Comparison of ENCODE assay signal across 9 cellular contexts in the genomic region with DNA sequence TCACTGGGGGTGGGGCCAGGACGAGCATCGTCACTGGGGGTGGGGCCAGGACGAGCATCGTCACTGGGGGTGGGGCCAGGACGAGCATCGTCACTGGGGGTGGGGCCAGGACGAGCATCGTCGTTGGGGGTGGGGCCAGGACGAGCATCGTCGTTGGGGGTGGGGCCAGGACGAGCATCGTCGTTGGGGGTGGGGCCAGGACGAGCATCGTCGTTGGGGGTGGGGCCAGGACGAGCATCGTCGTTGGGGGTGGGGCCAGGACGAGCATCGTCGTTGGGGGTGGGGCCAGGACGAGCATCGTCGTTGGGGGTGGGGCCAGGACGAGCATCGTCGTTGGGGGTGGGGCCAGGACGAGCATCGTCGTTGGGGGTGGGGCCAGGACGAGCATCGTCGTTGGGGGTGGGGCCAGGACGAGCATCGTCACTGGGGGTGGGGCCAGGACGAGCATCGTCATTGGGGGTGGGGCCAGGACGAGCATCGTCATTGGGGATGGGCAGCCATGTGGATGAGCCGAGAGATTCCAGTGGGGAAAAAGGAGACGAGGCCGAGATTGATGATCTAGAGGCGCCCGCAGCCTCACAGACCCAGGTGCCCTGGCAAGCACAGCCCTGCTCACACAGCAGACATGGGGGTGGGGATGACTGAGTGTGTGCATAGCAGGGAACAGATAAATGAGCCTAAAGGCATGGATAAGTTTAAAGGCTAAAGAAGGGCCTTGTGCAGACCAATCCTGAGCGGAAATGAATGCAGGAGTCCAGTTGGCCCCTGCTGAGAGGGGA. TPM values are rescaled to one million over a fixed set of nuclear protein-coding genes. Genes with fewer than 3 reads are reported as not detected.
A peak's percentile ranks its signal among the peaks of the same experiment; 100 is the strongest.
DNase-seq lines count a peak whose midpoint lies in the region; ATAC-seq and TF ChIP-seq lines count a peak whose summit lies in the region.
"Not testable (repeated sequence)": the region's sequence is repeated elsewhere in the genome, so short reads cannot be mapped to it uniquely, and the experiment has no call there.
"Had no signal": no experiment of that assay in that cellular context is flagged by ENCODE, and none has a peak within 500 bp of the region (broad histone marks: within the 10 kb centered on the region; RNA-seq: fewer than 3 reads in every experiment).

No MANE protein-coding gene starts in this region.

- H3K27ac Mint-ChIP-seq in activated CD8-positive, alpha-beta T cell treated with anti-CD3 and anti-CD28 coated beads for 36 hours, result peak overlapping the region; percentile 95
- H3K27ac Mint-ChIP-seq in osteocyte (ENCODE audit: unreplicated experiment), result peak overlapping the region; percentile 93

- H3K79me1 ChIP-seq in IMR-90 (ENCODE audit: low read depth in 1 of 2, low read length in 2 of 2), result not testable (repeated sequence)

- peak overlapping the region; percentile 75 to 97; a peak in 3 of 4 replicates for H4K8ac ChIP-seq in IMR-90 (ENCODE audit: low read depth in 2 of 2, low read length in 2 of 2)

- H3F3A ChIP-seq in PC-9 (ENCODE audit: insufficient read depth, low read depth), result peaks cover 22% of the 10 kb centered on the region; the same call in 1 of the 2 replicates

- DNase-seq in Daoy (ENCODE audit: low read depth) (peak; percentile 67), IMR-90 (peak; percentile 71), PC-9 (peak in 1 of 2 experiments; percentile 52), heart left ventricle (peak in 1 of 5 donors; percentile 49)
- DNase-seq in activated CD8-positive, alpha-beta T cell treated with anti-CD3 and anti-CD28 coated beads for 36 hours, result peak; percentile 58
- DNase-seq in mammary epithelial cell; osteocyte (ENCODE audit: extremely low spot score, unreplicated experiment); vagina (ENCODE audit: extremely low spot score in 2 of 2): not testable (repeated sequence)

- H4K91ac ChIP-seq in IMR-90 (ENCODE audit: insufficient read depth, low read depth, low read length), result peak overlapping the region; percentile 23; the same call in 1 of the 2 replicates

- H3K36me3 ChIP-seq in IMR-90 (ENCODE audit: control insufficient read depth, insufficient read depth, low read length); PC-9 (ENCODE audit: low read depth); mammary epithelial cell (ENCODE audit: insufficient read depth, low read length); heart left ventricle; vagina: not testable (repeated sequence)

- H2BK5ac ChIP-seq in IMR-90 (ENCODE audit: low read depth, low read length, poor library complexity, severe bottlenecking), result not testable (repeated sequence)

- CTCF ChIA-PET in IMR-90 (lab: Yijun Ruan, JAX); PC-9 (lab: Charles Lee); mammary epithelial cell (lab: Charles Lee; ENCODE audit: low non-redundant PET): not testable (repeated sequence)
- CTCF ChIA-PET in activated CD8-positive, alpha-beta T cell treated with anti-CD3 and anti-CD28 coated beads for 36 hours (lab: Charles Lee), result interaction anchor here (0.6 kb wide), 1 partner anchor 24 kb away, joined by 3 read pairs; no protein-coding TSS in a partner anchor

- peak overlapping the region; percentile 4; the same call in 1 of the 2 replicates for H3K4ac ChIP-seq in IMR-90 (ENCODE audit: low read depth, low read length)

- not testable (repeated sequence) for TF ChIP-seq RAD21 in IMR-90 (IDR thresholded peaks at IDR 0.05; ENCODE audit: low read length)

- not testable (repeated sequence) for H3K4me1 ChIP-seq in IMR-90 (ENCODE audit: control insufficient read depth, insufficient read depth, low read length); vagina
- H3K4me1 ChIP-seq in PC-9 (replicated peaks; ENCODE audit: insufficient read depth) (peaks cover 17% of the 10 kb centered on the region), mammary epithelial cell (ENCODE audit: insufficient read depth, low read length) (peaks cover 13% of the 10 kb centered on the region), heart left ventricle (peaks cover 0 to 14% (median 2%) of the 10 kb centered on the region in 12 donors)

- not testable (repeated sequence) for H3K9me3 Mint-ChIP-seq in activated CD8-positive, alpha-beta T cell treated with anti-CD3 and anti-CD28 coated beads for 36 hours; osteocyte (ENCODE audit: unreplicated experiment)

- H3K9ac ChIP-seq in IMR-90 (ENCODE audit: low read depth, low read length), result not testable (repeated sequence)
- H3K9ac ChIP-seq in mammary epithelial cell (ENCODE audit: insufficient read depth, low read length), result peak overlapping the region; percentile 12

- ATAC-seq in IMR-90 (ENCODE audit: low read depth), result peak; percentile 21; the same call in 1 of the 2 replicates
- peak; percentile 35 for ATAC-seq in activated CD8-positive, alpha-beta T cell treated with anti-CD3 and anti-CD28 coated beads for 36 hours
- ATAC-seq in heart left ventricle, result peak in 1 of 4 donors; percentile 39

- H3K23ac ChIP-seq in IMR-90 (ENCODE audit: low read depth, low read length), result not testable (repeated sequence)

- intact Hi-C loops in IMR-90 (cut with micrococcal nuclease) (loop anchor here (2.0 kb wide), 1 partner anchor 62 kb away; a partner anchor contains a TSS), heart left ventricle (cut with DNase I) (loop anchor here in 1 of 10 donors (10.0 kb wide), 1 partner anchor 376 kb away; no protein-coding TSS in a partner anchor)
- intact Hi-C loops in PC-9 (cut with micrococcal nuclease; ENCODE audit: unreplicated experiment); activated CD8-positive, alpha-beta T cell treated with anti-CD3 and anti-CD28 coated beads for 36 hours (cut with micrococcal nuclease); mammary epithelial cell (cut with micrococcal nuclease); vagina (cut with DNase I): not testable (repeated sequence)

- peak overlapping the region; percentile 31 for H2AK9ac ChIP-seq in IMR-90 (replicated peaks; ENCODE audit: low read depth, low read length, poor library complexity)

- BruUV-seq in IMR-90 (replicated peaks; lab: Mats Ljungman, UMichigan), result not testable (repeated sequence)
- BruUV-seq in PC-9 (replicated peaks; lab: Mats Ljungman, UMichigan) (TSS peak; percentile 98), mammary epithelial cell (replicated peaks; lab: Mats Ljungman, UMichigan) (TSS peak; percentile 54)

- not testable (repeated sequence) for H2AK5ac ChIP-seq in IMR-90 (ENCODE audit: low read depth, low read length)

- H2AFZ ChIP-seq in IMR-90 (replicated peaks; ENCODE audit: low read length, poor library complexity), result peak overlapping the region; percentile 88
- peak overlapping the region; percentile 79 for H2AFZ ChIP-seq in PC-9
- H2AFZ ChIP-seq in mammary epithelial cell (ENCODE audit: low read depth, low read length), result peak overlapping the region; percentile 95

- H2BK15ac ChIP-seq in IMR-90 (ENCODE audit: low read depth, low read length), result peak overlapping the region; percentile 43; the same call in 1 of the 3 replicates

- in situ Hi-C loops in IMR-90 (cut with MboI; ENCODE audit: low sequenced_read_pairs); mammary epithelial cell (cut with MboI; ENCODE audit: low sequenced_read_pairs in 2 of 2): not testable (repeated sequence)

- not testable (repeated sequence) for H3K9me2 ChIP-seq in PC-9 (ENCODE audit: insufficient read depth)

- H3K4me3 ChIP-seq in IMR-90 (ENCODE audit: insufficient read depth, low read depth, low read length), result peak overlapping the region; percentile 10; the same call in 1 of the 2 replicates
- peak overlapping the region; percentile 40; the same call in 1 of the 2 replicates for H3K4me3 ChIP-seq in PC-9
- peak overlapping the region in 1 of 3 experiments; percentile 43 for H3K4me3 ChIP-seq in mammary epithelial cell (replicated peaks in 1 of 3; ENCODE audit: insufficient read depth in 1 of 3, low read depth in 2 of 3, low read length in 3 of 3)
- peak overlapping the region in 7 of 12 donors; percentile 20 to 53 (median 33) for H3K4me3 ChIP-seq in heart left ventricle
- H3K4me3 ChIP-seq in vagina, result peak overlapping the region; percentile 16 to 30

- peaks cover 35% of the 10 kb centered on the region for H3K4me1 Mint-ChIP-seq in activated CD8-positive, alpha-beta T cell treated with anti-CD3 and anti-CD28 coated beads for 36 hours (ENCODE audit: low read depth)
- peaks cover 10% of the 10 kb centered on the region for H3K4me1 Mint-ChIP-seq in osteocyte (ENCODE audit: unreplicated experiment)

- H4K20me1 ChIP-seq in IMR-90 (ENCODE audit: insufficient read depth, low read length); PC-9 (ENCODE audit: insufficient read depth); mammary epithelial cell (ENCODE audit: insufficient read depth, low read length): not testable (repeated sequence)

- not testable (repeated sequence) for H3K36me3 Mint-ChIP-seq in activated CD8-positive, alpha-beta T cell treated with anti-CD3 and anti-CD28 coated beads for 36 hours (ENCODE audit: low read depth); osteocyte (ENCODE audit: unreplicated experiment)

- peaks cover 14% of the 10 kb centered on the region for H3K27me3 Mint-ChIP-seq in activated CD8-positive, alpha-beta T cell treated with anti-CD3 and anti-CD28 coated beads for 36 hours
- peaks cover 34% of the 10 kb centered on the region for H3K27me3 Mint-ChIP-seq in osteocyte (ENCODE audit: unreplicated experiment)

- dilution Hi-C loops in IMR-90 (cut with HindIII; ENCODE audit: low sequenced_read_pairs, unreplicated experiment); mammary epithelial cell (cut with HindIII; ENCODE audit: low sequenced_read_pairs): not testable (repeated sequence)

- H3K18ac ChIP-seq in IMR-90 (ENCODE audit: low read depth, low read length), result not testable (repeated sequence)

- peak overlapping the region; percentile 76 for H3K14ac ChIP-seq in IMR-90 (replicated peaks; ENCODE audit: low read depth, low read length)

- H3K27ac ChIP-seq in IMR-90 (ENCODE audit: insufficient read depth, low read length) (0 out of 2 replicates have a peak overlapping the region, but pooled peaks have one; percentile 4), PC-9 (peak overlapping the region; percentile 77), mammary epithelial cell (ENCODE audit: insufficient read depth, low read depth, low read length) (peak overlapping the region; percentile 72), heart left ventricle (peak overlapping the region in 3 of 12 donors; percentile 28 to 46 (median 30))
- not testable (repeated sequence) for H3K27ac ChIP-seq in vagina

- not testable (repeated sequence) for TF ChIP-seq CTCF in IMR-90 (conservative IDR thresholded peaks at IDR 0.05; ENCODE audit: low read depth, low read length); PC-9 (conservative IDR thresholded peaks at IDR 0.05); activated CD8-positive, alpha-beta T cell treated with anti-CD3 and anti-CD28 coated beads for 36 hours (IDR thresholded peaks at IDR 0.05); mammary epithelial cell (conservative IDR thresholded peaks at IDR 0.05 in 1 of 2, IDR thresholded peaks at IDR 0.05 in 1 of 2; ENCODE audit: extremely low read depth in 1 of 2, insufficient read depth in 1 of 2, low read depth in 1 of 2, low read length in 2 of 2); heart left ventricle (IDR thresholded peaks at IDR 0.05); osteocyte (IDR thresholded peaks at IDR 0.05); vagina (IDR thresholded peaks at IDR 0.05)

- H3K79me2 ChIP-seq in PC-9 (ENCODE audit: low read depth); mammary epithelial cell (ENCODE audit: insufficient read depth, low read length): not testable (repeated sequence)

- not testable (repeated sequence) for H3K56ac ChIP-seq in IMR-90 (ENCODE audit: extremely low read depth, insufficient read depth, low read length)

- WGBS in IMR-90 (ENCODE audit: extremely low coverage in 2 of 2, insufficient read length in 1 of 2), 2 experiments, result 31% methylated on average over 7 of the region's 48 CpGs; no CpG with 5 or more reads in 1 of the 2 experiments
- 26% methylated on average over 6 of the region's 48 CpGs for WGBS in mammary epithelial cell (ENCODE audit: low coverage, missing lambda C conversion rate)
- 12 to 28% (median 13%) methylated on average over 15 to 29 of the region's 48 CpGs for WGBS in heart left ventricle, 4 donors

- not testable (repeated sequence) for TF ChIP-seq POLR2A in IMR-90 (IDR thresholded peaks at IDR 0.05; ENCODE audit: low read depth, low read length); heart left ventricle (IDR thresholded peaks at IDR 0.05); vagina (IDR thresholded peaks at IDR 0.05)

- peak overlapping the region; percentile 27 for H3K4me2 ChIP-seq in IMR-90 (ENCODE audit: low read depth, low read length)
- H3K4me2 ChIP-seq in PC-9, result peak overlapping the region; percentile 76
- peak overlapping the region; percentile 83 for H3K4me2 ChIP-seq in mammary epithelial cell (ENCODE audit: insufficient read depth, low read depth, low read length)

- H4K5ac ChIP-seq in IMR-90 (ENCODE audit: low read depth, low read length), result peak overlapping the region; percentile 14; the same call in 1 of the 2 replicates

- H3K4me3 Mint-ChIP-seq in activated CD8-positive, alpha-beta T cell treated with anti-CD3 and anti-CD28 coated beads for 36 hours, result peak overlapping the region; percentile 79
- H3K4me3 Mint-ChIP-seq in osteocyte (ENCODE audit: unreplicated experiment), result peak overlapping the region; percentile 68

- H2BK20ac ChIP-seq in IMR-90 (ENCODE audit: low read depth, low read length), result not testable (repeated sequence)

- POLR2A ChIA-PET in IMR-90 (lab: Charles Lee; ENCODE audit: unreplicated experiment); PC-9 (lab: Charles Lee; ENCODE audit: unreplicated experiment): not testable (repeated sequence)
- POLR2A ChIA-PET in activated CD8-positive, alpha-beta T cell treated with anti-CD3 and anti-CD28 coated beads for 36 hours (lab: Charles Lee), result interaction anchor here (1.1 to 1.4 kb wide), 2 partner anchors 16 to 59 kb away, joined by 4 read pairs; no protein-coding TSS in a partner anchor

- H3K9me3 ChIP-seq in IMR-90 (ENCODE audit: control insufficient read depth, insufficient read depth, low read length); PC-9 (ENCODE audit: insufficient read depth, low read depth); mammary epithelial cell (replicated peaks; ENCODE audit: insufficient read depth, low read length); heart left ventricle; vagina: not testable (repeated sequence)

- H3K9me1 ChIP-seq in IMR-90 (ENCODE audit: insufficient read depth, low read length), result not testable (repeated sequence)

- peak overlapping the region; percentile 3; the same call in 1 of the 2 replicates for H2BK120ac ChIP-seq in IMR-90 (ENCODE audit: low read depth, low read length)

- H3K27me3 ChIP-seq in IMR-90 (ENCODE audit: control insufficient read depth, insufficient read depth, low read length); PC-9 (ENCODE audit: insufficient read depth, low read depth); mammary epithelial cell (ENCODE audit: insufficient read depth, low read length); vagina: not testable (repeated sequence)
- H3K27me3 ChIP-seq in heart left ventricle, result peaks cover 0 to 29% (median 14%) of the 10 kb centered on the region in 9 donors

RNA-seq across cellular contexts. Expression of a gene that starts 13.6 kb away (rescaled TPM):
- not detected in 2 replicates for total RNA-seq in Daoy (2014; rRNA removed; shearing (Covaris generic))
- not detected in 2 replicates for total RNA-seq in IMR-90 (2012; rRNA removed)
- polyA plus RNA-seq in IMR-90 (2012; rRNA removed), result not detected in 2 replicates
- not detected in 2 replicates for polyA plus RNA-seq in IMR-90 (2012; cell fraction: cytosol; rRNA removed)
- not detected in 2 replicates for polyA plus RNA-seq in IMR-90 (2012; cell fraction: nucleus; rRNA removed; ENCODE audit: low replicate concordance)
- not detected in 2 replicates for total RNA-seq in PC-9 (2021)
- not detected for total RNA-seq in activated CD8-positive, alpha-beta T cell treated with anti-CD3 and anti-CD28 coated beads for 36 hours
- total RNA-seq in mammary epithelial cell, result not detected
- not detected for polyA plus RNA-seq in mammary epithelial cell
- not detected for polyA minus RNA-seq in mammary epithelial cell
- not detected for total RNA-seq in heart left ventricle
- polyA plus RNA-seq in heart left ventricle, result not detected
- total RNA-seq in osteocyte, result not detected in 2 replicates
- total RNA-seq in vagina, result not detected
- total RNA-seq: lower leg skin had no signal

RNA-seq across cellular contexts. Expression of a gene that starts 30.0 kb away (rescaled TPM):
- not detected in 2 replicates for total RNA-seq in Daoy (2014; rRNA removed; shearing (Covaris generic))
- total RNA-seq in IMR-90 (2012; rRNA removed) (not detected in 2 replicates), PC-9 (2021) (not detected in 2 replicates), mammary epithelial cell (not detected), heart left ventricle (not detected), osteocyte (not detected in 2 replicates), vagina (not detected)
- polyA plus RNA-seq in IMR-90 (2012; rRNA removed) (not detected in 2 replicates), mammary epithelial cell (not detected), heart left ventricle (not detected)
- polyA plus RNA-seq in IMR-90 (2012; cell fraction: cytosol; rRNA removed), result not detected in 2 replicates
- not detected in 2 replicates for polyA plus RNA-seq in IMR-90 (2012; cell fraction: nucleus; rRNA removed; ENCODE audit: low replicate concordance)
- total RNA-seq in activated CD8-positive, alpha-beta T cell treated with anti-CD3 and anti-CD28 coated beads for 36 hours, result not detected
- not detected for polyA minus RNA-seq in mammary epithelial cell
- total RNA-seq: lower leg skin had no signal

RNA-seq across cellular contexts. Expression of a gene that starts 44.1 kb away (rescaled TPM):
- total RNA-seq in Daoy (2014; rRNA removed; shearing (Covaris generic)), result 6.7 and 9.0 TPM in 2 replicates
- total RNA-seq in IMR-90 (2012; rRNA removed) (0.54 and 0.83 TPM in 2 replicates), PC-9 (2021) (9.2 and 10.4 TPM in 2 replicates), mammary epithelial cell (10 to 100 TPM in 1 of 2 donors, 1 to 10 TPM in 1; 6.3 to 31.4 TPM), heart left ventricle (10 to 100 TPM in 1 of 9 donors, 1 to 10 TPM in 8; 3.7 to 10.2 (median 6.7) TPM), osteocyte (3.8 and 4.0 TPM in 2 replicates), vagina (21.6 TPM)
- polyA plus RNA-seq in IMR-90 (2012; rRNA removed) (1.0 and 1.3 TPM in 2 replicates), mammary epithelial cell (18.8 TPM), heart left ventricle (10 to 100 TPM in 1 of 2 donors, 1 to 10 TPM in 1; 3.6 to 11.0 TPM)
- 1.6 and 1.8 TPM in 2 replicates for polyA plus RNA-seq in IMR-90 (2012; cell fraction: cytosol; rRNA removed)
- polyA plus RNA-seq in IMR-90 (2012; cell fraction: nucleus; rRNA removed; ENCODE audit: low replicate concordance), result 0.76 and 1.6 TPM in 2 replicates
- total RNA-seq in activated CD8-positive, alpha-beta T cell treated with anti-CD3 and anti-CD28 coated beads for 36 hours, result 1 to 10 TPM; 1.1 to 3.0 TPM
- 6.6 TPM for polyA minus RNA-seq in mammary epithelial cell

Comparison
In these comparisons a context has a peak if more than half of its experiments do, and no peak if none do; other contexts are left out.
1. H3K4me2 ChIP-seq: peak in every context shown above with its lines; median percentile 83 in mammary epithelial cell; 76 in PC-9; 27 in IMR-90.